In genomic region chr11:10858505-10859360, GRCh38 we compare ENCODE assay signal across 8 cellular contexts. TPM values are rescaled to one million over a fixed set of nuclear protein-coding genes. Genes with fewer than 3 reads are reported as not detected.
DNase-seq lines count a peak whose midpoint lies in the region; ATAC-seq and TF ChIP-seq lines count a peak whose summit lies in the region.

No MANE protein-coding gene starts in this region.

- H3K36me3 Mint-ChIP-seq in CD8-positive, alpha-beta T cell: peaks cover 35% of the 10 kb centered on the region

- ATAC-seq in CD8-positive, alpha-beta T cell: peak; percentile 11
- ATAC-seq in GM19452 (IDR thresholded peaks at IDR 0.05; ENCODE audit: unreplicated experiment) (peak; percentile 16), HG03521 (IDR thresholded peaks at IDR 0.05; ENCODE audit: unreplicated experiment) (peak; percentile 8), left ventricle myocardium superior (peak; percentile 64)

- no peaks in the 10 kb centered on the region for H3K9me3 ChIP-seq in CD8-positive, alpha-beta T cell (ENCODE audit: low read length)

- POLR2A ChIA-PET in CD8-positive, alpha-beta T cell (lab: Charles Lee): interaction anchor here (0.5 to 3.3 kb wide), 23 partner anchors 9 to 1398 kb away, joined by 3 to 226 read pairs (median 4); partner anchors contain the start of genes CTR9, EIF4G2 and ZNF143
- POLR2A ChIA-PET in RWPE1 (lab: Yijun Ruan, JAX; ENCODE audit: low non-redundant PET): interaction anchor here (0.6 to 2.5 kb wide), 8 partner anchors 12 to 57 kb away, joined by 3 to 24 read pairs (median 6); partner anchors contain the start of gene EIF4G2

- peak overlapping the region; percentile 91 for H3K27ac ChIP-seq in CD8-positive, alpha-beta T cell (ENCODE audit: low read depth, low read length)
- H3K27ac ChIP-seq in RWPE1: peak overlapping the region; percentile 100
- peak overlapping the region; percentile 86 for H3K27ac ChIP-seq in adipose tissue (ENCODE audit: low read depth, low read length)

- peak overlapping the region; percentile 98 for H3K4me3 Mint-ChIP-seq in CD8-positive, alpha-beta T cell

- TF ChIP-seq CTCF in CD8-positive, alpha-beta T cell (IDR thresholded peaks at IDR 0.05): no peak
- no peak for TF ChIP-seq CTCF in RWPE1 (conservative IDR thresholded peaks at IDR 0.05; ENCODE audit: low read depth)

- no peaks in the 10 kb centered on the region for H3K27me3 ChIP-seq in CD8-positive, alpha-beta T cell (ENCODE audit: insufficient read depth, low read length)

- peaks cover 23% of the 10 kb centered on the region for H3K4me1 ChIP-seq in CD8-positive, alpha-beta T cell (ENCODE audit: insufficient read depth, low read length)

- intact Hi-C loops in CD8-positive, alpha-beta T cell (cut with DNase I, micrococcal nuclease): loop anchor here (1.0 to 5.0 kb wide), 14 partner anchors 20 to 1396 kb away; partner anchors contain the start of genes CTR9 (in 2 of the 2), RNF141 (in 2 of the 2), USP47 (in 2 of the 2) and AMPD3 (in 1 of the 2)
- intact Hi-C loops in left ventricle myocardium superior (cut with micrococcal nuclease): no loop called here
- intact Hi-C loops in posterior cingulate gyrus (cut with DNase I): loop anchor here (5.0 kb wide), 1 partner anchor 74 kb away; no protein-coding TSS in a partner anchor

- H3K27me3 Mint-ChIP-seq in CD8-positive, alpha-beta T cell (ENCODE audit: low read depth): no peaks in the 10 kb centered on the region

- H3K27ac Mint-ChIP-seq in CD8-positive, alpha-beta T cell: peak overlapping the region; percentile 99

- H3K4me3 ChIP-seq in CD8-positive, alpha-beta T cell (ENCODE audit: low read depth, low read length): peak overlapping the region; percentile 68

- WGBS in adipose tissue, 3 donors: 0 to 1% (median 1%) methylated on average over 42 of the region's 42 CpGs

- peaks cover 47% of the 10 kb centered on the region for H3K4me1 Mint-ChIP-seq in CD8-positive, alpha-beta T cell (ENCODE audit: low read depth)

- CTCF ChIA-PET in CD8-positive, alpha-beta T cell (lab: Charles Lee): interaction anchor here (0.8 to 2.3 kb wide), 6 partner anchors 10 to 66 kb away, joined by 3 to 10 read pairs (median 6); partner anchors contain the start of gene EIF4G2
- CTCF ChIA-PET in RWPE1 (lab: Yijun Ruan, JAX): interaction anchor here (0.6 to 1.6 kb wide), 5 partner anchors 37 to 179 kb away, joined by 3 to 4 read pairs (median 4); no protein-coding TSS in a partner anchor

- H3K36me3 ChIP-seq in CD8-positive, alpha-beta T cell (ENCODE audit: insufficient read depth, low read length): peaks cover 15% of the 10 kb centered on the region

- DNase-seq in CD8-positive, alpha-beta T cell: peak; percentile 26 to 75 (median 42)
- peak; percentile 28 for DNase-seq in RWPE1 (ENCODE audit: low spot score)
- DNase-seq in left ventricle myocardium superior: peak; percentile 83
- peak; percentile 58 to 95 (median 74) for DNase-seq in posterior cingulate gyrus
- no peak for DNase-seq in GOT3 (lab: John Stamatoyannopoulos, UW)

- no peaks in the 10 kb centered on the region for H3K9me3 Mint-ChIP-seq in CD8-positive, alpha-beta T cell

RNA-seq across cellular contexts. Expression of gene ZBED5, which starts 0.9 kb away (rescaled TPM):
- 10 to 100 TPM; 57.5 to 59.2 TPM for total RNA-seq in CD8-positive, alpha-beta T cell
- polyA plus RNA-seq in adipose tissue: 10 to 100 TPM; 10.7 to 19.3 (median 15.1) TPM
- 41.7 TPM for total RNA-seq in left ventricle myocardium superior

RNA-seq across cellular contexts. Expression of gene EIF4G2, which starts 50.0 kb away (rescaled TPM):
- total RNA-seq in CD8-positive, alpha-beta T cell: 1,000 to 10,000 TPM; 1,089 to 1,144 TPM
- polyA plus RNA-seq in adipose tissue: 100 to 1,000 TPM; 154 to 309 (median 299) TPM
- total RNA-seq in left ventricle myocardium superior: 739 TPM

Comparison
In these comparisons a context has a peak if more than half of its experiments do, and no peak if none do; other contexts are left out.
1. ATAC-seq: peak in every context shown above with its lines; median percentile 64 in left ventricle myocardium superior; 16 in GM19452; 11 in CD8-positive, alpha-beta T cell; 8 in HG03521.